1 cellular context compared by ENCODE assay signal in genomic region chr15:64444836-64445235, GRCh38.
TF ChIP-seq lines count a peak whose summit lies in the region.

No MANE protein-coding gene starts in this region.

TF ChIP-seq in GM12878, 131 proteins besides CTCF, POLR2A, EP300 and RAD21:
- no peak for TF ChIP-seq ZBTB4 (CRISPR knock-in tag; IDR thresholded peaks at IDR 0.05)
- TF ChIP-seq E2F8 (IDR thresholded peaks at IDR 0.05; ENCODE audit: low read depth, partially characterized antibody), result no peak
- TF ChIP-seq EED (IDR thresholded peaks at IDR 0.05; ENCODE audit: low read depth), result no peak
- no peak for TF ChIP-seq MXI1 (IDR thresholded peaks at IDR 0.05; ENCODE audit: low read depth, low read length)
- TF ChIP-seq CUX1 (IDR thresholded peaks at IDR 0.05; ENCODE audit: insufficient replicate concordance, low read depth, low read length), result no peak
- no peak for TF ChIP-seq SMAD1 (IDR thresholded peaks at IDR 0.05; ENCODE audit: low read depth, partially characterized antibody)
- no peak for TF ChIP-seq E2F4 (IDR thresholded peaks at IDR 0.05; ENCODE audit: low read depth, low read length)
- no peak for TF ChIP-seq PKNOX1 (IDR thresholded peaks at IDR 0.05)
- no peak for TF ChIP-seq POU2F2 (IDR thresholded peaks at IDR 0.05; ENCODE audit: borderline replicate concordance, low read depth, low read length)
- TF ChIP-seq ZBTB33 (IDR thresholded peaks at IDR 0.05), result no peak
- TF ChIP-seq PML (IDR thresholded peaks at IDR 0.05; ENCODE audit: low read length), result no peak
- TF ChIP-seq GATAD2B (conservative IDR thresholded peaks at IDR 0.05; ENCODE audit: low read depth), result no peak
- TF ChIP-seq SUPT20H (IDR thresholded peaks at IDR 0.05; ENCODE audit: borderline replicate concordance, control insufficient read depth, low read depth, low read length), result no peak
- no peak for TF ChIP-seq MEF2B (IDR thresholded peaks at IDR 0.05; ENCODE audit: partially characterized antibody, poor library complexity, severe bottlenecking)
- TF ChIP-seq IRF4 (IDR thresholded peaks at IDR 0.05; ENCODE audit: low read depth, low read length), result no peak
- no peak for TF ChIP-seq ZBTB40 (IDR thresholded peaks at IDR 0.05; ENCODE audit: borderline replicate concordance)
- no peak for TF ChIP-seq SPI1 (IDR thresholded peaks at IDR 0.05; ENCODE audit: borderline replicate concordance, insufficient read depth, low read depth, low read length)
- no peak for TF ChIP-seq MTA3 (IDR thresholded peaks at IDR 0.05; ENCODE audit: borderline replicate concordance, low read length)
- TF ChIP-seq NR2F1 (conservative IDR thresholded peaks at IDR 0.05), result no peak
